Comparison of ENCODE assay signal across 16 cellular contexts in genomic region chr11:75921808-75922207, GRCh38.
DNase-seq lines count a peak whose midpoint lies in the region; ATAC-seq and FAIRE-seq lines count a peak whose summit lies in the region.
"Had no signal": no experiment of that assay in that cellular context is flagged by ENCODE, and none has a peak within 500 bp of the region (broad histone marks: within the 10 kb centered on the region; RNA-seq: fewer than 3 reads in every experiment).

No MANE protein-coding gene starts in this region.

- H2BK15ac ChIP-seq in mesenchymal stem cell (ENCODE audit: low read depth, poor library complexity, severe bottlenecking) = no peak overlapping the region

- H3K4ac ChIP-seq in mesenchymal stem cell (ENCODE audit: low read depth in 1 of 2, low read length in 2 of 2) = no peak overlapping the region

- no peaks in the 10 kb centered on the region for H3K9me3 Mint-ChIP-seq in activated T-helper 1 cell treated with anti-CD3 and anti-CD28 coated beads, Interleukin-12 subunit alpha, Interleukin-12 subunit beta, Interleukin-2, Interleukin-4 antibody, amounts not matched to agents 30 ng/mL and 10 ng/mL and 1 ng/mL, durations not matched to agents 14 hours and 24 hours and 36 hours
- H3K9me3 Mint-ChIP-seq: CD4-positive, CD25-positive, alpha-beta regulatory T cell; H9 had no signal

- intact Hi-C loops in activated T-helper 1 cell treated with anti-CD3 and anti-CD28 coated beads, Interleukin-12 subunit alpha, Interleukin-12 subunit beta, Interleukin-2, Interleukin-4 antibody, amounts not matched to agents 30 ng/mL and 10 ng/mL and 1 ng/mL, durations not matched to agents 14 hours and 24 hours and 36 hours (cut with micrococcal nuclease) = no loop called here

- no peak overlapping the region for H3K23ac ChIP-seq in mesenchymal stem cell (ENCODE audit: low read length in 2 of 2)

- no peak overlapping the region for H3K4me2 ChIP-seq in mesenchymal stem cell (ENCODE audit: low read length, poor library complexity, severe bottlenecking)
- H3K4me2 ChIP-seq: BLaER1 treated with 17β-estradiol and CSF1 and Interleukin-3, amounts not matched to agents 10 nM and 100 nM had no signal

- no peak overlapping the region for H3K9ac ChIP-seq in mesenchymal stem cell (ENCODE audit: low read length)
- no peak overlapping the region for H3K9ac ChIP-seq in subcutaneous abdominal adipose tissue (ENCODE audit: low read length in 5 of 5)
- H3K9ac ChIP-seq: BLaER1 treated with 17β-estradiol and CSF1 and Interleukin-3, amounts not matched to agents 10 nM and 100 nM had no signal

- no peak overlapping the region for H3K4me3 Mint-ChIP-seq in activated T-helper 1 cell treated with anti-CD3 and anti-CD28 coated beads, Interleukin-12 subunit alpha, Interleukin-12 subunit beta, Interleukin-2, Interleukin-4 antibody, amounts not matched to agents 30 ng/mL and 10 ng/mL and 1 ng/mL, durations not matched to agents 14 hours and 24 hours and 36 hours
- H3K4me3 Mint-ChIP-seq: CD4-positive, CD25-positive, alpha-beta regulatory T cell; H9 had no signal

- peak overlapping the region; percentile 36 for H3K27ac Mint-ChIP-seq in activated T-helper 1 cell treated with anti-CD3 and anti-CD28 coated beads, Interleukin-12 subunit alpha, Interleukin-12 subunit beta, Interleukin-2, Interleukin-4 antibody, amounts not matched to agents 30 ng/mL and 10 ng/mL and 1 ng/mL, durations not matched to agents 14 hours and 24 hours and 36 hours
- H3K27ac Mint-ChIP-seq: CD4-positive, CD25-positive, alpha-beta regulatory T cell; H9 had no signal

- no peak for ATAC-seq in GM19324 (IDR thresholded peaks at IDR 0.05; ENCODE audit: low FRiP score, unreplicated experiment)

- H3K4me3 ChIP-seq in mesenchymal stem cell (ENCODE audit: insufficient read depth in 1 of 2, low read depth in 1 of 2, low read length in 2 of 2) (no peak overlapping the region), subcutaneous abdominal adipose tissue (ENCODE audit: low read depth in 1 of 5, low read length in 5 of 5) (no peak overlapping the region)
- H3K4me3 ChIP-seq: BLaER1 treated with 17β-estradiol and CSF1 and Interleukin-3, amounts not matched to agents 10 nM and 100 nM had no signal

- no peaks in the 10 kb centered on the region for H3K79me1 ChIP-seq in mesenchymal stem cell (replicated peaks; ENCODE audit: low read length, poor library complexity, severe bottlenecking)

- H3K14ac ChIP-seq in mesenchymal stem cell (ENCODE audit: low read length in 2 of 2) = no peak overlapping the region

- H3K27me3 Mint-ChIP-seq in activated T-helper 1 cell treated with anti-CD3 and anti-CD28 coated beads, Interleukin-12 subunit alpha, Interleukin-12 subunit beta, Interleukin-2, Interleukin-4 antibody, amounts not matched to agents 30 ng/mL and 10 ng/mL and 1 ng/mL, durations not matched to agents 14 hours and 24 hours and 36 hours (ENCODE audit: insufficient read depth) = no peaks in the 10 kb centered on the region
- H3K27me3 Mint-ChIP-seq: CD4-positive, CD25-positive, alpha-beta regulatory T cell had no signal

- no peaks in the 10 kb centered on the region for H3K36me3 ChIP-seq in mesenchymal stem cell (ENCODE audit: control insufficient read depth in 1 of 2, insufficient read depth in 2 of 2, low read depth in 1 of 2, low read length in 2 of 2)
- peaks cover 0 to 7% (median 0%) of the 10 kb centered on the region in 5 donors for H3K36me3 ChIP-seq in subcutaneous abdominal adipose tissue (ENCODE audit: control insufficient read depth in 5 of 5, insufficient read depth in 5 of 5, low read length in 5 of 5)

- no peak overlapping the region for H4K91ac ChIP-seq in mesenchymal stem cell (ENCODE audit: low read length)

- H3K4me1 Mint-ChIP-seq in activated T-helper 1 cell treated with anti-CD3 and anti-CD28 coated beads, Interleukin-12 subunit alpha, Interleukin-12 subunit beta, Interleukin-2, Interleukin-4 antibody, amounts not matched to agents 30 ng/mL and 10 ng/mL and 1 ng/mL, durations not matched to agents 14 hours and 24 hours and 36 hours (ENCODE audit: low read depth) = peaks cover 14% of the 10 kb centered on the region
- H3K4me1 Mint-ChIP-seq: H9 had no signal

- H3K4me1 ChIP-seq in mesenchymal stem cell (ENCODE audit: control insufficient read depth, insufficient read depth, low read depth, low read length) = no peaks in the 10 kb centered on the region
- peaks cover 9 to 53% (median 41%) of the 10 kb centered on the region in 5 donors for H3K4me1 ChIP-seq in subcutaneous abdominal adipose tissue (ENCODE audit: control insufficient read depth in 5 of 5, insufficient read depth in 5 of 5, low read length in 5 of 5)
- H3K4me1 ChIP-seq: BLaER1 treated with 17β-estradiol and CSF1 and Interleukin-3, amounts not matched to agents 10 nM and 100 nM had no signal

- H2AK5ac ChIP-seq in mesenchymal stem cell (ENCODE audit: low read length, severe bottlenecking) = no peak overlapping the region

- H3K18ac ChIP-seq in mesenchymal stem cell (ENCODE audit: low read depth in 1 of 2, low read length in 2 of 2) = no peak overlapping the region

- H3K9me3 ChIP-seq in mesenchymal stem cell (ENCODE audit: control insufficient read depth, low read length) = no peaks in the 10 kb centered on the region
- no peaks in the 10 kb centered on the region for H3K9me3 ChIP-seq in subcutaneous abdominal adipose tissue (ENCODE audit: control insufficient read depth in 5 of 5, low read length in 5 of 5)
- H3K9me3 ChIP-seq: BLaER1 treated with 17β-estradiol and CSF1 and Interleukin-3, amounts not matched to agents 10 nM and 100 nM had no signal

- DNase-seq in activated T-helper 1 cell treated with anti-CD3 and anti-CD28 coated beads, Interleukin-12 subunit alpha, Interleukin-12 subunit beta, Interleukin-2, Interleukin-4 antibody, amounts not matched to agents 30 ng/mL and 10 ng/mL and 1 ng/mL, durations not matched to agents 14 hours and 24 hours and 36 hours (ENCODE audit: low spot score) = no peak
- DNase-seq in mesenchymal stem cell (no peak), DMS53 treated with DMSO at 0.1 percent for 48 hours (lab: John Stamatoyannopoulos, UW; ENCODE audit: unreplicated experiment) (no peak), NCI-H2196 (lab: John Stamatoyannopoulos, UW; ENCODE audit: unreplicated experiment) (no peak)
- DNase-seq: 8988T; AML-193; CD4-positive, CD25-positive, alpha-beta regulatory T cell; DMS53; GOT3; H9 had no signal

- H2BK5ac ChIP-seq in mesenchymal stem cell (ENCODE audit: low read depth, low read length, poor library complexity, severe bottlenecking) = peak overlapping the region; percentile 44

- no peak overlapping the region for H2AFZ ChIP-seq in mesenchymal stem cell (ENCODE audit: low read depth, low read length)

- H3K27me3 ChIP-seq in mesenchymal stem cell (ENCODE audit: control insufficient read depth in 1 of 2, insufficient read depth in 1 of 2, low read length in 2 of 2) (no peaks in the 10 kb centered on the region), subcutaneous abdominal adipose tissue (ENCODE audit: control insufficient read depth in 5 of 5, insufficient read depth in 4 of 5, low read length in 5 of 5) (no peaks in the 10 kb centered on the region)
- H3K27me3 ChIP-seq: BLaER1 treated with 17β-estradiol and CSF1 and Interleukin-3, amounts not matched to agents 10 nM and 100 nM had no signal

- peaks cover 4% of the 10 kb centered on the region for H3K36me3 Mint-ChIP-seq in activated T-helper 1 cell treated with anti-CD3 and anti-CD28 coated beads, Interleukin-12 subunit alpha, Interleukin-12 subunit beta, Interleukin-2, Interleukin-4 antibody, amounts not matched to agents 30 ng/mL and 10 ng/mL and 1 ng/mL, durations not matched to agents 14 hours and 24 hours and 36 hours (ENCODE audit: low read depth)

- H3K27ac ChIP-seq in mesenchymal stem cell (ENCODE audit: low read length, poor library complexity, severe bottlenecking) (no peak overlapping the region), subcutaneous abdominal adipose tissue (ENCODE audit: low read depth, low read length) (peak overlapping the region; percentile 13)
- H3K27ac ChIP-seq: BLaER1 treated with 17β-estradiol and CSF1 and Interleukin-3, amounts not matched to agents 10 nM and 100 nM had no signal

- no peak overlapping the region for H2BK12ac ChIP-seq in mesenchymal stem cell (ENCODE audit: low read length in 2 of 2)

- no peak overlapping the region for H2BK120ac ChIP-seq in mesenchymal stem cell (ENCODE audit: low read depth, low read length)

- peak; percentile 76 for FAIRE-seq in G401.6 (lab: Jason Lieb, UNC)
- FAIRE-seq: GM12891, HTR-8/SVneo had no signal

- no peak overlapping the region for H4K8ac ChIP-seq in mesenchymal stem cell (ENCODE audit: low read length)

- WGBS in mesenchymal stem cell = 100% methylated on average over 1 of the region's 3 CpGs
